23 cellular contexts compared by ENCODE assay signal in genomic region chr2:153623020-153623419, GRCh38.
"Had no signal": no experiment of that assay in that cellular context is flagged by ENCODE, and none has a peak within 500 bp of the region (broad histone marks: within the 10 kb centered on the region; RNA-seq: fewer than 3 reads in every experiment).

No MANE protein-coding gene starts in this region.

- H3K36me3 ChIP-seq: left lung, left ventricle myocardium inferior, lower lobe of right lung had no signal

- H3K4me1 ChIP-seq: left lung, left ventricle myocardium inferior, lower lobe of right lung had no signal

- H3K4me3 ChIP-seq: hepatocyte, left lung, left ventricle myocardium inferior, lower lobe of right lung, lung, mucosa of descending colon had no signal

- H3K79me2 ChIP-seq: hepatocyte had no signal

- H3K27ac ChIP-seq: hepatocyte, left lung, left ventricle myocardium inferior, lower lobe of right lung had no signal

- H2AFZ ChIP-seq: hepatocyte had no signal

- FAIRE-seq: islet of Langerhans, keratinocyte had no signal

- H3K4me3 Mint-ChIP-seq: immature natural killer cell, memory B cell, mesothelial cell of epicardium, naive B cell had no signal

- H3K4me2 ChIP-seq: hepatocyte had no signal

- DNase-seq: hippocampal formation, hypothalamus, immature natural killer cell, islet precursor cell, kidney, kidney glomerular epithelial cell, left cardiac atrium, left colon, left lung, left ventricle myocardium inferior, left ventricle myocardium superior, lower lobe of right lung, mammary epithelial cell, mesenchymal stem cell, midbrain, mucosa of descending colon, naive B cell had no signal

- H3K27me3 ChIP-seq: hepatocyte, left lung had no signal

- H3K4me1 Mint-ChIP-seq: immature natural killer cell, memory B cell, mesothelial cell of epicardium, naive B cell had no signal

- H3K27me3 Mint-ChIP-seq: memory B cell, naive B cell had no signal

- H3K27ac Mint-ChIP-seq: immature natural killer cell, memory B cell, mesothelial cell of epicardium, naive B cell had no signal

- H3K36me3 Mint-ChIP-seq: immature natural killer cell, memory B cell, naive B cell had no signal
